Comparison of ENCODE assay signal across 8 cellular contexts in genomic region chr12:69739287-69740191, GRCh38. TPM values are rescaled to one million over a fixed set of nuclear protein-coding genes. Genes with fewer than 3 reads are reported as not detected.
DNase-seq lines count a peak whose midpoint lies in the region; ATAC-seq and TF ChIP-seq lines count a peak whose summit lies in the region.

No MANE protein-coding gene starts in this region.

- DNase-seq in GM13976 (ENCODE audit: low spot score) (peak; percentile 61), NCI-H1417 (lab: John Stamatoyannopoulos, UW) (peak; percentile 73 to 94 (median 89)), astrocyte of the hippocampus (ENCODE audit: low read depth, low spot score) (peak; percentile 61), iPS DF 6.9 (ENCODE audit: low read depth, low spot score) (no peak), sigmoid colon (peak; percentile 69), epidermal melanocyte (ENCODE audit: insufficient read length, low spot score) (no peak)
- DNase-seq in T-helper 2 cell treated with Interferon-gamma antibody and Interleukin-4, amounts not matched to agents 5 μg/mL and 100 μg/mL, for 36 hours (ENCODE audit: low spot score), result peak; percentile 48

- no peaks in the 10 kb centered on the region for H3K36me3 Mint-ChIP-seq in T-helper 2 cell treated with Interferon-gamma antibody and Interleukin-4, amounts not matched to agents 5 μg/mL and 100 μg/mL, for 36 hours (ENCODE audit: low read depth)

- peaks cover 2% of the 10 kb centered on the region; the same call in 1 of the 2 replicates for H3K27me3 ChIP-seq in iPS DF 6.9 (ENCODE audit: control insufficient read depth, insufficient read depth, low read length)
- no peaks in the 10 kb centered on the region for H3K27me3 ChIP-seq in sigmoid colon

- H3K4me3 Mint-ChIP-seq in T-helper 2 cell treated with Interferon-gamma antibody and Interleukin-4, amounts not matched to agents 5 μg/mL and 100 μg/mL, for 36 hours, result peak overlapping the region; percentile 79

- no peaks in the 10 kb centered on the region for H3K9me3 Mint-ChIP-seq in T-helper 2 cell treated with Interferon-gamma antibody and Interleukin-4, amounts not matched to agents 5 μg/mL and 100 μg/mL, for 36 hours

- TF ChIP-seq POLR2A in sigmoid colon (IDR thresholded peaks at IDR 0.05), result no peak

- H3K4me3 ChIP-seq in iPS DF 6.9 (ENCODE audit: low read length) (peak overlapping the region; percentile 93), sigmoid colon (peak overlapping the region; percentile 35 to 98 (median 72))

- TF ChIP-seq CTCF in GM13976 (IDR thresholded peaks at IDR 0.05; ENCODE audit: borderline replicate concordance, control extremely low read depth, extremely low read depth, insufficient read depth, missing control alignments) (no peak), sigmoid colon (IDR thresholded peaks at IDR 0.05) (no peak)

- H3K27ac ChIP-seq in iPS DF 6.9 (ENCODE audit: low read length) (no peak overlapping the region), sigmoid colon (peak overlapping the region; percentile 33 to 68 (median 62))

- intact Hi-C loops in sigmoid colon (cut with DNase I), result no loop called here

- H3K9me3 ChIP-seq in iPS DF 6.9 (ENCODE audit: control insufficient read depth, insufficient read depth, low read length) (no peaks in the 10 kb centered on the region), sigmoid colon (no peaks in the 10 kb centered on the region)

- in situ Hi-C loops in GM13976 (cut with MboI; ENCODE audit: low sequenced_read_pairs, unreplicated experiment), result no loop called here

- H3K36me3 ChIP-seq in iPS DF 6.9 (ENCODE audit: control insufficient read depth, insufficient read depth, low read length), result no peaks in the 10 kb centered on the region
- H3K36me3 ChIP-seq in sigmoid colon, result no peaks in the 10 kb centered on the region

- TF ChIP-seq EP300 in sigmoid colon (IDR thresholded peaks at IDR 0.05), result no peak

- WGBS in iPS DF 6.9 (ENCODE audit: insufficient coverage, insufficient read length), result no CpG with 5 or more reads among the region's 66 CpGs
- WGBS in sigmoid colon, 2 donors, result 0 to 1% methylated on average over 66 of the region's 66 CpGs

- peak; percentile 36 for ATAC-seq in HG02763 (IDR thresholded peaks at IDR 0.05; ENCODE audit: unreplicated experiment)

- H3K4me1 Mint-ChIP-seq in T-helper 2 cell treated with Interferon-gamma antibody and Interleukin-4, amounts not matched to agents 5 μg/mL and 100 μg/mL, for 36 hours (ENCODE audit: low read depth), result peaks cover 17% of the 10 kb centered on the region

- peak overlapping the region; percentile 49 for H3K27ac Mint-ChIP-seq in T-helper 2 cell treated with Interferon-gamma antibody and Interleukin-4, amounts not matched to agents 5 μg/mL and 100 μg/mL, for 36 hours

- no peaks in the 10 kb centered on the region for H3K4me1 ChIP-seq in iPS DF 6.9 (ENCODE audit: control insufficient read depth, insufficient read depth, low read length)
- peaks cover 0 to 17% (median 7%) of the 10 kb centered on the region in 4 donors for H3K4me1 ChIP-seq in sigmoid colon

- peaks cover 24% of the 10 kb centered on the region for H3K27me3 Mint-ChIP-seq in T-helper 2 cell treated with Interferon-gamma antibody and Interleukin-4, amounts not matched to agents 5 μg/mL and 100 μg/mL, for 36 hours (ENCODE audit: low read depth)

RNA-seq across cellular contexts. Expression of gene RAB3IP, which starts 0.9 kb away (rescaled TPM):
- 10 to 100 TPM in 1 of 4 donors, 1 to 10 TPM in 3; 3.6 to 11.4 (median 8.3) TPM for total RNA-seq in sigmoid colon
- polyA plus RNA-seq in sigmoid colon, result 10 to 100 TPM; 24.0 to 40.0 (median 25.2) TPM

RNA-seq across cellular contexts. Expression of gene BEST3, which starts 40.4 kb away (rescaled TPM):
- not detected for total RNA-seq in sigmoid colon
- not detected for polyA plus RNA-seq in sigmoid colon

Comparison
In these comparisons a context has a peak if more than half of its experiments do, and no peak if none do; other contexts are left out.
1. DNase-seq: peak in GM13976 (single experiment), NCI-H1417 (3 of 3), T-helper 2 cell treated with Interferon-gamma antibody and Interleukin-4, amounts not matched to agents 5 μg/mL and 100 μg/mL, for 36 hours (single experiment), astrocyte of the hippocampus (single experiment) and sigmoid colon (single experiment); none in iPS DF 6.9 (single experiment) and epidermal melanocyte (single experiment).